ENCODE assay signal across 8 cellular contexts in genomic region chr9:113621309-113621791, GRCh38.
A peak's percentile ranks its signal among the peaks of the same experiment; 100 is the strongest.
DNase-seq lines count a peak whose midpoint lies in the region; ATAC-seq and TF ChIP-seq lines count a peak whose summit lies in the region.

No MANE protein-coding gene starts in this region.

- no peaks in the 10 kb centered on the region for H3K36me3 Mint-ChIP-seq in brain

- no peak for TF ChIP-seq CTCF in HCT116 (IDR thresholded peaks at IDR 0.05 in 2 of 3, conservative IDR thresholded peaks at IDR 0.05 in 1 of 3; ENCODE audit: borderline replicate concordance in 1 of 3, insufficient read depth in 1 of 3, low read depth in 2 of 3, low read length in 2 of 3)
- no peak for TF ChIP-seq CTCF in brain (conservative IDR thresholded peaks at IDR 0.05)
- no peak for TF ChIP-seq CTCF in spleen (IDR thresholded peaks at IDR 0.05 in 8 of 11, conservative IDR thresholded peaks at IDR 0.05 in 3 of 11)

- no peak for TF ChIP-seq POLR2A in HCT116 (IDR thresholded peaks at IDR 0.05; ENCODE audit: borderline replicate concordance, extremely low read depth, insufficient read depth, insufficient read length)
- TF ChIP-seq POLR2A in spleen (IDR thresholded peaks at IDR 0.05) = no peak

- no peak for TF ChIP-seq RAD21 in HCT116 (IDR thresholded peaks at IDR 0.05; ENCODE audit: low read depth)

- no peak for DNase-seq in HCT116 (ENCODE audit: low read depth, low spot score)
- DNase-seq in islet precursor cell = peak; percentile 95
- DNase-seq in spleen = peak; percentile 73
- DNase-seq in T-helper 1 cell = no peak
- DNase-seq in hypothalamus (lab: John Stamatoyannopoulos, UW) = no peak
- DNase-seq in Karpas-422 = no peak

- RAD21 ChIA-PET in HCT116 (lab: Charles Lee; ENCODE audit: low non-redundant PET in 1 of 2, low total read pairs in 2 of 2, uncharacterized antibody in 2 of 2, unreplicated experiment in 2 of 2) = interaction anchor here in 1 of 2 experiments (2.0 kb wide), 1 partner anchor 34 kb away, joined by 4 read pairs; no protein-coding TSS in a partner anchor

- H2AFZ ChIP-seq in HCT116 (ENCODE audit: low read depth, low read length, poor library complexity, severe bottlenecking) = peak overlapping the region; percentile 81
- no peak overlapping the region for H2AFZ ChIP-seq in Karpas-422 (ENCODE audit: low read length)

- H3K4me1 Mint-ChIP-seq in brain = peaks cover 83% of the 10 kb centered on the region

- H3K9ac ChIP-seq in HCT116 (ENCODE audit: low read length) (peak overlapping the region; percentile 49), Karpas-422 (ENCODE audit: low read length) (no peak overlapping the region)

- POLR2A ChIA-PET in HCT116 (lab: Charles Lee) = no interaction called here

- BruUV-seq in HCT116 (replicated peaks; lab: Mats Ljungman, UMichigan) = no TSS peak

- H3K4me3 ChIP-seq in HCT116 (replicated peaks in 1 of 2; ENCODE audit: low read depth in 1 of 2, low read length in 2 of 2) (peak overlapping the region in 1 of 2 experiments; percentile 47; a peak in 2 of 4 replicates), spleen (no peak overlapping the region), Karpas-422 (ENCODE audit: low read length) (no peak overlapping the region)

- H4K20me1 ChIP-seq in HCT116 (ENCODE audit: insufficient read depth) (no peaks in the 10 kb centered on the region), Karpas-422 (ENCODE audit: insufficient read depth, low read depth, low read length) (no peaks in the 10 kb centered on the region)

- 57 to 78% (median 65%) methylated on average over 13 to 14 of the region's 14 CpGs for WGBS in spleen, 5 donors

- ATAC-seq in HCT116 (no peak), GM21576 (IDR thresholded peaks at IDR 0.05; ENCODE audit: unreplicated experiment) (no peak)

- H3K4me2 ChIP-seq in HCT116 (ENCODE audit: low read length) = peak overlapping the region; percentile 87
- H3K4me2 ChIP-seq in Karpas-422 (ENCODE audit: low read depth, low read length, poor library complexity, severe bottlenecking) = no peak overlapping the region

- H3K27me3 Mint-ChIP-seq in brain = peaks cover 4% of the 10 kb centered on the region

- peak overlapping the region; percentile 80 to 96 (median 94) for H3K27ac Mint-ChIP-seq in brain

- H3K79me2 ChIP-seq in HCT116 (ENCODE audit: insufficient read depth, low read length) = no peaks in the 10 kb centered on the region
- H3K79me2 ChIP-seq in Karpas-422 (ENCODE audit: low read length) = no peaks in the 10 kb centered on the region

- H3K4me3 Mint-ChIP-seq in brain = peak overlapping the region; percentile 15 to 66 (median 61)

- intact Hi-C loops in HCT116 (cut with micrococcal nuclease) (no loop called here), spleen (cut with DNase I; ENCODE audit: low total_unique reads) (no loop called here)

- H3K9me3 ChIP-seq in HCT116 (ENCODE audit: control insufficient read depth in 1 of 2, insufficient read depth in 1 of 2, low read depth in 1 of 2, low read length in 2 of 2) (no peaks in the 10 kb centered on the region), spleen (no peaks in the 10 kb centered on the region), Karpas-422 (ENCODE audit: low read length) (no peaks in the 10 kb centered on the region)

- CTCF ChIA-PET in HCT116 (lab: Charles Lee) = interaction anchor here (2.0 kb wide), 1 partner anchor 34 kb away, joined by 11 read pairs; no protein-coding TSS in a partner anchor

- H3K9me2 ChIP-seq in HCT116 (ENCODE audit: insufficient read depth) = no peaks in the 10 kb centered on the region
- no peaks in the 10 kb centered on the region for H3K9me2 ChIP-seq in Karpas-422 (replicated peaks; ENCODE audit: insufficient read depth, low read length)

- H3K9me3 Mint-ChIP-seq in brain = peaks cover 0 to 17% (median 3%) of the 10 kb centered on the region in 5 experiments

- H3K36me3 ChIP-seq in HCT116 (ENCODE audit: control insufficient read depth in 1 of 2, insufficient read depth in 2 of 2, low read length in 2 of 2) = no peaks in the 10 kb centered on the region
- H3K36me3 ChIP-seq in spleen = no peaks in the 10 kb centered on the region
- no peaks in the 10 kb centered on the region for H3K36me3 ChIP-seq in Karpas-422 (ENCODE audit: insufficient read depth, low read length)

- H3K27me3 ChIP-seq in HCT116 (ENCODE audit: insufficient read depth, low read length) (no peaks in the 10 kb centered on the region), spleen (replicated peaks in 1 of 7) (peaks cover 0 to 5% (median 0%) of the 10 kb centered on the region in 7 donors), Karpas-422 (ENCODE audit: low read length) (no peaks in the 10 kb centered on the region)

- H3K27ac ChIP-seq in HCT116 (ENCODE audit: low read depth, low read length) = peak overlapping the region; percentile 55
- peak overlapping the region; percentile 22 to 84 (median 75) for H3K27ac ChIP-seq in spleen
- H3K27ac ChIP-seq in Karpas-422 (ENCODE audit: low read length) = no peak overlapping the region

- peaks cover 40 to 47% of the 10 kb centered on the region in 2 experiments for H3K4me1 ChIP-seq in HCT116 (ENCODE audit: control insufficient read depth in 1 of 2, insufficient read depth in 2 of 2, low read length in 2 of 2)
- peaks cover 10 to 70% (median 50%) of the 10 kb centered on the region in 6 donors for H3K4me1 ChIP-seq in spleen
- H3K4me1 ChIP-seq in Karpas-422 (ENCODE audit: low read length) = peaks cover 23% of the 10 kb centered on the region

TF ChIP-seq in HCT116, 20 proteins besides CTCF, POLR2A, EP300 and RAD21:
- no peak for TF ChIP-seq POLR2AphosphoS5 (IDR thresholded peaks at IDR 0.05; ENCODE audit: low read depth, low read length)
- TF ChIP-seq EZH2phosphoT487 (IDR thresholded peaks at IDR 0.05; ENCODE audit: borderline replicate concordance) = no peak
- TF ChIP-seq EZH2 (IDR thresholded peaks at IDR 0.05) = no peak
- no peak for TF ChIP-seq TCF7L2 (IDR thresholded peaks at IDR 0.05; ENCODE audit: borderline replicate concordance, extremely low read depth, insufficient read depth, insufficient read length)
- no peak for TF ChIP-seq FOSL1 (IDR thresholded peaks at IDR 0.05; ENCODE audit: low read depth)
- TF ChIP-seq JUND (IDR thresholded peaks at IDR 0.05) = no peak
- TF ChIP-seq, protein P1, sequence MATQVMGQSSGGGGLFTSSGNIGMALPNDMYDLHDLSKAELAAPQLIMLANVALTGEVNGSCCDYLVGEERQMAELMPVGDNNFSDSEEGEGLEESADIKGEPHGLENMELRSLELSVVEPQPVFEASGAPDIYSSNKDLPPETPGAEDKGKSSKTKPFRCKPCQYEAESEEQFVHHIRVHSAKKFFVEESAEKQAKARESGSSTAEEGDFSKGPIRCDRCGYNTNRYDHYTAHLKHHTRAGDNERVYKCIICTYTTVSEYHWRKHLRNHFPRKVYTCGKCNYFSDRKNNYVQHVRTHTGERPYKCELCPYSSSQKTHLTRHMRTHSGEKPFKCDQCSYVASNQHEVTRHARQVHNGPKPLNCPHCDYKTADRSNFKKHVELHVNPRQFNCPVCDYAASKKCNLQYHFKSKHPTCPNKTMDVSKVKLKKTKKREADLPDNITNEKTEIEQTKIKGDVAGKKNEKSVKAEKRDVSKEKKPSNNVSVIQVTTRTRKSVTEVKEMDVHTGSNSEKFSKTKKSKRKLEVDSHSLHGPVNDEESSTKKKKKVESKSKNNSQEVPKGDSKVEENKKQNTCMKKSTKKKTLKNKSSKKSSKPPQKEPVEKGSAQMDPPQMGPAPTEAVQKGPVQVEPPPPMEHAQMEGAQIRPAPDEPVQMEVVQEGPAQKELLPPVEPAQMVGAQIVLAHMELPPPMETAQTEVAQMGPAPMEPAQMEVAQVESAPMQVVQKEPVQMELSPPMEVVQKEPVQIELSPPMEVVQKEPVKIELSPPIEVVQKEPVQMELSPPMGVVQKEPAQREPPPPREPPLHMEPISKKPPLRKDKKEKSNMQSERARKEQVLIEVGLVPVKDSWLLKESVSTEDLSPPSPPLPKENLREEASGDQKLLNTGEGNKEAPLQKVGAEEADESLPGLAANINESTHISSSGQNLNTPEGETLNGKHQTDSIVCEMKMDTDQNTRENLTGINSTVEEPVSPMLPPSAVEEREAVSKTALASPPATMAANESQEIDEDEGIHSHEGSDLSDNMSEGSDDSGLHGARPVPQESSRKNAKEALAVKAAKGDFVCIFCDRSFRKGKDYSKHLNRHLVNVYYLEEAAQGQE (IDR thresholded peaks at IDR 0.05; ENCODE audit: low read depth) = no peak
- TF ChIP-seq EGR1 (IDR thresholded peaks at IDR 0.05; ENCODE audit: low read depth) = no peak

Comparison
In these comparisons a context has a peak if more than half of its experiments do, and no peak if none do; other contexts are left out.
1. DNase-seq: peak in islet precursor cell (single experiment) and spleen (single experiment); none in HCT116 (single experiment), T-helper 1 cell (0 of 5), hypothalamus (0 of 51) and Karpas-422 (single experiment).